ENCODE assay signal across 9 cellular contexts in genomic region chr14:23557521-23557920, GRCh38. TPM values are rescaled to one million over a fixed set of nuclear protein-coding genes. Genes with fewer than 3 reads are reported as not detected.
A peak's percentile ranks its signal among the peaks of the same experiment; 100 is the strongest.
DNase-seq lines count a peak whose midpoint lies in the region; ATAC-seq and TF ChIP-seq lines count a peak whose summit lies in the region.
"Had no signal": no experiment of that assay in that cellular context is flagged by ENCODE, and none has a peak within 500 bp of the region (broad histone marks: within the 10 kb centered on the region; RNA-seq: fewer than 3 reads in every experiment).

No MANE protein-coding gene starts in this region.

- H2AFZ ChIP-seq in HCT116 (ENCODE audit: low read depth, low read length, poor library complexity, severe bottlenecking) = no peak overlapping the region

- no peaks in the 10 kb centered on the region for H3K27me3 Mint-ChIP-seq in CD4-positive, alpha-beta T cell
- H3K27me3 Mint-ChIP-seq in activated T-helper 1 cell treated with anti-CD3 and anti-CD28 coated beads, Interleukin-12 subunit alpha, Interleukin-12 subunit beta, Interleukin-2, Interleukin-4 antibody, amounts not matched to agents 30 ng/mL and 10 ng/mL and 1 ng/mL, durations not matched to agents 14 hours and 24 hours and 36 hours (ENCODE audit: insufficient read depth) = no peaks in the 10 kb centered on the region
- H3K27me3 Mint-ChIP-seq in mesothelial cell of epicardium (ENCODE audit: low read depth) = no peaks in the 10 kb centered on the region

- intact Hi-C loops in CD4-positive, alpha-beta T cell (cut with DNase I, micrococcal nuclease) = loop anchor here in 1 of 2 experiments (5.0 kb wide), 2 partner anchors 235 to 290 kb away; partner anchors contain the start of gene PABPN1
- intact Hi-C loops in HCT116 (cut with micrococcal nuclease) = loop anchor here (5.0 kb wide), 1 partner anchor 290 kb away; no protein-coding TSS in a partner anchor
- intact Hi-C loops in activated T-helper 1 cell treated with anti-CD3 and anti-CD28 coated beads, Interleukin-12 subunit alpha, Interleukin-12 subunit beta, Interleukin-2, Interleukin-4 antibody, amounts not matched to agents 30 ng/mL and 10 ng/mL and 1 ng/mL, durations not matched to agents 14 hours and 24 hours and 36 hours (cut with micrococcal nuclease) = loop anchor here (5.0 kb wide), 1 partner anchor 555 kb away; the partner anchor contains the start of genes DCAF11 and NRL
- intact Hi-C loops in left cardiac atrium (cut with DNase I) = loop anchor here in 1 of 2 donors (5.0 kb wide), 1 partner anchor 445 kb away; no protein-coding TSS in a partner anchor

- H3K4me1 Mint-ChIP-seq in CD4-positive, alpha-beta T cell (ENCODE audit: low read depth) = peaks cover 32% of the 10 kb centered on the region
- H3K4me1 Mint-ChIP-seq in activated T-helper 1 cell treated with anti-CD3 and anti-CD28 coated beads, Interleukin-12 subunit alpha, Interleukin-12 subunit beta, Interleukin-2, Interleukin-4 antibody, amounts not matched to agents 30 ng/mL and 10 ng/mL and 1 ng/mL, durations not matched to agents 14 hours and 24 hours and 36 hours (ENCODE audit: low read depth) = peaks cover 31% of the 10 kb centered on the region
- H3K4me1 Mint-ChIP-seq in mesothelial cell of epicardium = peaks cover 20% of the 10 kb centered on the region

- no peak overlapping the region for H3K9ac ChIP-seq in HCT116 (ENCODE audit: low read length)

- peak overlapping the region; percentile 5 for H3K27ac ChIP-seq in CD4-positive, alpha-beta T cell (ENCODE audit: low read depth, low read length)
- H3K27ac ChIP-seq in HCT116 (ENCODE audit: low read depth, low read length) = peak overlapping the region; percentile 13; the same call in 1 of the 2 replicates

- no peaks in the 10 kb centered on the region for H4K20me1 ChIP-seq in HCT116 (ENCODE audit: insufficient read depth)

- H3K9me3 ChIP-seq in CD4-positive, alpha-beta T cell (ENCODE audit: control insufficient read depth, low read length) = no peaks in the 10 kb centered on the region
- no peaks in the 10 kb centered on the region for H3K9me3 ChIP-seq in HCT116 (ENCODE audit: control insufficient read depth in 1 of 2, insufficient read depth in 1 of 2, low read depth in 1 of 2, low read length in 2 of 2)

- no TSS peak for BruUV-seq in HCT116 (replicated peaks; lab: Mats Ljungman, UMichigan)

- CTCF ChIA-PET in CD4-positive, alpha-beta T cell (lab: Charles Lee) = no interaction called here
- CTCF ChIA-PET in HCT116 (lab: Charles Lee) (interaction anchor here (0.9 to 6.0 kb wide), 4 partner anchors 11 to 231 kb away, joined by 3 to 69 read pairs (median 13); partner anchors contain the start of gene AP1G2), HEK293T (lab: Yijun Ruan, JAX) (interaction anchor here (2.4 kb wide), 1 partner anchor 73 kb away, joined by 11 read pairs; no protein-coding TSS in a partner anchor)

- peak overlapping the region; percentile 84 for H3K4me3 Mint-ChIP-seq in CD4-positive, alpha-beta T cell
- peak overlapping the region; percentile 79 for H3K4me3 Mint-ChIP-seq in activated T-helper 1 cell treated with anti-CD3 and anti-CD28 coated beads, Interleukin-12 subunit alpha, Interleukin-12 subunit beta, Interleukin-2, Interleukin-4 antibody, amounts not matched to agents 30 ng/mL and 10 ng/mL and 1 ng/mL, durations not matched to agents 14 hours and 24 hours and 36 hours
- H3K4me3 Mint-ChIP-seq in mesothelial cell of epicardium = peak overlapping the region; percentile 60

- TF ChIP-seq POLR2A in HCT116 (IDR thresholded peaks at IDR 0.05; ENCODE audit: borderline replicate concordance, extremely low read depth, insufficient read depth, insufficient read length) = no peak

- peaks cover 6% of the 10 kb centered on the region; the same call in 1 of the 2 replicates for H3K79me2 ChIP-seq in HCT116 (ENCODE audit: insufficient read depth, low read length)

- peak overlapping the region; percentile 95; the same call in 1 of the 2 replicates for H3K4me2 ChIP-seq in HCT116 (ENCODE audit: low read length)

- POLR2A ChIA-PET in CD4-positive, alpha-beta T cell (lab: Charles Lee) = interaction anchor here (0.6 to 1.0 kb wide), 2 partner anchors 9 to 79 kb away, joined by 3 to 4 read pairs; no protein-coding TSS in a partner anchor
- POLR2A ChIA-PET in HCT116 (lab: Charles Lee) (no interaction called here), HEK293T (lab: Yijun Ruan, JAX) (interaction anchor here (0.8 to 2.3 kb wide), 8 partner anchors 10 to 463 kb away, joined by 3 to 10 read pairs (median 3); partner anchors contain the start of gene ACIN1)

- RAD21 ChIA-PET in HCT116 (lab: Charles Lee; ENCODE audit: low non-redundant PET in 1 of 2, low total read pairs in 2 of 2, uncharacterized antibody in 2 of 2, unreplicated experiment in 2 of 2) = interaction anchor here in 1 of 2 experiments (1.1 kb wide), 1 partner anchor 79 kb away, joined by 6 read pairs; no protein-coding TSS in a partner anchor

- H3K4me3 ChIP-seq in HCT116 (replicated peaks in 1 of 2; ENCODE audit: low read depth in 1 of 2, low read length in 2 of 2) = no peak overlapping the region

- no peaks in the 10 kb centered on the region for H3K27me3 ChIP-seq in CD4-positive, alpha-beta T cell (ENCODE audit: control insufficient read depth, insufficient read depth, low read length)
- H3K27me3 ChIP-seq in HCT116 (ENCODE audit: insufficient read depth, low read length) = no peaks in the 10 kb centered on the region

- H3K27ac Mint-ChIP-seq in CD4-positive, alpha-beta T cell = peak overlapping the region; percentile 3
- peak overlapping the region; percentile 77 for H3K27ac Mint-ChIP-seq in activated T-helper 1 cell treated with anti-CD3 and anti-CD28 coated beads, Interleukin-12 subunit alpha, Interleukin-12 subunit beta, Interleukin-2, Interleukin-4 antibody, amounts not matched to agents 30 ng/mL and 10 ng/mL and 1 ng/mL, durations not matched to agents 14 hours and 24 hours and 36 hours
- H3K27ac Mint-ChIP-seq in mesothelial cell of epicardium = peak overlapping the region; percentile 70

- H3K36me3 Mint-ChIP-seq in CD4-positive, alpha-beta T cell (ENCODE audit: low read depth) = peaks cover 35% of the 10 kb centered on the region
- peaks cover 30% of the 10 kb centered on the region for H3K36me3 Mint-ChIP-seq in activated T-helper 1 cell treated with anti-CD3 and anti-CD28 coated beads, Interleukin-12 subunit alpha, Interleukin-12 subunit beta, Interleukin-2, Interleukin-4 antibody, amounts not matched to agents 30 ng/mL and 10 ng/mL and 1 ng/mL, durations not matched to agents 14 hours and 24 hours and 36 hours (ENCODE audit: low read depth)
- peaks cover 12% of the 10 kb centered on the region for H3K36me3 Mint-ChIP-seq in mesothelial cell of epicardium

- H3K9me3 Mint-ChIP-seq in CD4-positive, alpha-beta T cell = no peaks in the 10 kb centered on the region
- H3K9me3 Mint-ChIP-seq in activated T-helper 1 cell treated with anti-CD3 and anti-CD28 coated beads, Interleukin-12 subunit alpha, Interleukin-12 subunit beta, Interleukin-2, Interleukin-4 antibody, amounts not matched to agents 30 ng/mL and 10 ng/mL and 1 ng/mL, durations not matched to agents 14 hours and 24 hours and 36 hours = no peaks in the 10 kb centered on the region
- no peaks in the 10 kb centered on the region for H3K9me3 Mint-ChIP-seq in mesothelial cell of epicardium

- DNase-seq in CD4-positive, alpha-beta T cell = no peak
- DNase-seq in HCT116 (ENCODE audit: low read depth, low spot score) (no peak), mesothelial cell of epicardium (ENCODE audit: low spot score in 2 of 2, unreplicated experiment in 2 of 2) (no peak), left lobe of liver (ENCODE audit: low spot score) (no peak), left cardiac atrium (no peak), HEK293T (ENCODE audit: extremely low spot score) (no peak)
- no peak for DNase-seq in activated T-helper 1 cell treated with anti-CD3 and anti-CD28 coated beads, Interleukin-12 subunit alpha, Interleukin-12 subunit beta, Interleukin-2, Interleukin-4 antibody, amounts not matched to agents 30 ng/mL and 10 ng/mL and 1 ng/mL, durations not matched to agents 14 hours and 24 hours and 36 hours (ENCODE audit: low spot score)
- DNase-seq: hypothalamus had no signal

- H3K9me2 ChIP-seq in HCT116 (ENCODE audit: insufficient read depth) = no peaks in the 10 kb centered on the region

- no peak for TF ChIP-seq RAD21 in HCT116 (IDR thresholded peaks at IDR 0.05; ENCODE audit: low read depth)

- no peak for ATAC-seq in CD4-positive, alpha-beta T cell (ENCODE audit: poor library complexity)
- ATAC-seq in HCT116 = no peak
- no peak for ATAC-seq in left lobe of liver
- ATAC-seq in left cardiac atrium = no peak
- ATAC-seq in HG03354 (IDR thresholded peaks at IDR 0.05; ENCODE audit: poor library complexity, severe bottlenecking, unreplicated experiment) = no peak

- H3K4me1 ChIP-seq in HCT116 (ENCODE audit: control insufficient read depth in 1 of 2, insufficient read depth in 2 of 2, low read length in 2 of 2) = peaks cover 5 to 18% of the 10 kb centered on the region in 2 experiments; a peak in 2 of 4 replicates

- H3K36me3 ChIP-seq in HCT116 (ENCODE audit: control insufficient read depth in 1 of 2, insufficient read depth in 2 of 2, low read length in 2 of 2) = peaks cover 16 to 22% of the 10 kb centered on the region in 2 experiments; a peak in 3 of 4 replicates

- TF ChIP-seq CTCF in CD4-positive, alpha-beta T cell (IDR thresholded peaks at IDR 0.05) = no peak
- TF ChIP-seq CTCF in HCT116 (IDR thresholded peaks at IDR 0.05 in 2 of 3, conservative IDR thresholded peaks at IDR 0.05 in 1 of 3; ENCODE audit: borderline replicate concordance in 1 of 3, insufficient read depth in 1 of 3, low read depth in 2 of 3, low read length in 2 of 3) (no peak), mesothelial cell of epicardium (IDR thresholded peaks at IDR 0.05; ENCODE audit: unreplicated experiment) (no peak)

RNA-seq across cellular contexts. Expression of gene THTPA, which starts 1.4 kb away (rescaled TPM):
- 10 to 100 TPM; 13.0 to 13.4 TPM for total RNA-seq in CD4-positive, alpha-beta T cell
- total RNA-seq in HCT116 (2021; ENCODE audit: unreplicated experiment) (5.8 TPM), mesothelial cell of epicardium (13.9 to 17.7 TPM (median 15.2 TPM) in 3 replicates), left lobe of liver (11.1 TPM), left cardiac atrium (10 to 100 TPM; 17.3 to 18.9 TPM)
- 3.8 and 4.4 TPM in 2 replicates for polyA plus RNA-seq in HCT116 (2012)
- total RNA-seq in activated T-helper 1 cell treated with anti-CD3 and anti-CD28 coated beads, Interleukin-12 subunit alpha, Interleukin-12 subunit beta, Interleukin-2, Interleukin-4 antibody, amounts not matched to agents 30 ng/mL and 10 ng/mL and 1 ng/mL, durations not matched to agents 14 hours and 24 hours and 36 hours = 14.3 and 14.5 TPM in 2 replicates

RNA-seq across cellular contexts. Expression of gene ZFHX2, which starts 6.0 kb away (rescaled TPM):
- total RNA-seq in CD4-positive, alpha-beta T cell = under 1 TPM; 0.19 to 0.22 TPM
- total RNA-seq in HCT116 (2021; ENCODE audit: unreplicated experiment) = 3.6 TPM
- 0.79 and 0.82 TPM in 2 replicates for polyA plus RNA-seq in HCT116 (2012)
- 2.2 and 2.7 TPM in 2 replicates for total RNA-seq in activated T-helper 1 cell treated with anti-CD3 and anti-CD28 coated beads, Interleukin-12 subunit alpha, Interleukin-12 subunit beta, Interleukin-2, Interleukin-4 antibody, amounts not matched to agents 30 ng/mL and 10 ng/mL and 1 ng/mL, durations not matched to agents 14 hours and 24 hours and 36 hours
- 9.8 to 14.4 TPM (median 13.7 TPM) in 3 replicates for total RNA-seq in mesothelial cell of epicardium
- total RNA-seq in left lobe of liver = 0.81 TPM
- 1 to 10 TPM in 1 of 2 donors, under 1 TPM in 1; 0.89 to 1.3 TPM for total RNA-seq in left cardiac atrium

RNA-seq across cellular contexts. Expression of gene AP1G2, which starts 10.1 kb away (rescaled TPM):
- total RNA-seq in CD4-positive, alpha-beta T cell = 100 to 1,000 TPM; 193 to 198 TPM
- 155 TPM for total RNA-seq in HCT116 (2021; ENCODE audit: unreplicated experiment)
- polyA plus RNA-seq in HCT116 (2012) = 135 and 138 TPM in 2 replicates
- 137 and 145 TPM in 2 replicates for total RNA-seq in activated T-helper 1 cell treated with anti-CD3 and anti-CD28 coated beads, Interleukin-12 subunit alpha, Interleukin-12 subunit beta, Interleukin-2, Interleukin-4 antibody, amounts not matched to agents 30 ng/mL and 10 ng/mL and 1 ng/mL, durations not matched to agents 14 hours and 24 hours and 36 hours
- 268 to 271 TPM (median 269 TPM) in 3 replicates for total RNA-seq in mesothelial cell of epicardium
- 19.3 TPM for total RNA-seq in left lobe of liver
- total RNA-seq in left cardiac atrium = 10 to 100 TPM; 16.5 to 32.3 TPM

RNA-seq across cellular contexts. Expression of gene JPH4, which starts 21.1 kb away (rescaled TPM):
- total RNA-seq in CD4-positive, alpha-beta T cell = not detected
- 0.15 TPM for total RNA-seq in HCT116 (2021; ENCODE audit: unreplicated experiment)
- 0.01 TPM in 1 of 2 replicates, not detected in the other for polyA plus RNA-seq in HCT116 (2012)
- 0.05 TPM in 1 of 2 replicates, not detected in the other for total RNA-seq in activated T-helper 1 cell treated with anti-CD3 and anti-CD28 coated beads, Interleukin-12 subunit alpha, Interleukin-12 subunit beta, Interleukin-2, Interleukin-4 antibody, amounts not matched to agents 30 ng/mL and 10 ng/mL and 1 ng/mL, durations not matched to agents 14 hours and 24 hours and 36 hours
- total RNA-seq in mesothelial cell of epicardium = 6.4 to 7.4 TPM (median 7.3 TPM) in 3 replicates
- total RNA-seq in left lobe of liver = 0.10 TPM
- under 1 TPM; 0.24 to 0.68 TPM for total RNA-seq in left cardiac atrium

Comparison
In these comparisons a context has a peak if more than half of its experiments do, and no peak if none do; other contexts are left out.
1. H3K27ac Mint-ChIP-seq: peak in every context shown above with its lines; median percentile 77 in activated T-helper 1 cell treated with anti-CD3 and anti-CD28 coated beads, Interleukin-12 subunit alpha, Interleukin-12 subunit beta, Interleukin-2, Interleukin-4 antibody, amounts not matched to agents 30 ng/mL and 10 ng/mL and 1 ng/mL, durations not matched to agents 14 hours and 24 hours and 36 hours; 70 in mesothelial cell of epicardium; 3 in CD4-positive, alpha-beta T cell.